Comparison of ENCODE assay signal across 22 cellular contexts in genomic region chr3:15896500-15896899, GRCh38.
"Had no signal": no experiment of that assay in that cellular context is flagged by ENCODE, and none has a peak within 500 bp of the region (broad histone marks: within the 10 kb centered on the region; RNA-seq: fewer than 3 reads in every experiment).

No MANE protein-coding gene starts in this region.

- H3K27ac Mint-ChIP-seq: activated naive CD4-positive, alpha-beta T cell treated with anti-CD3 and anti-CD28 coated beads, Interleukin-2, amount 50 U/mL, for 72 hours; T-helper 17 cell had no signal

- H3K36me3 Mint-ChIP-seq: activated naive CD4-positive, alpha-beta T cell treated with anti-CD3 and anti-CD28 coated beads, Interleukin-2, amount 50 U/mL, for 72 hours had no signal

- ATAC-seq: activated T-cell treated with anti-CD3 and anti-CD28 coated beads, Interleukin-2, amount 50 U/mL, for 4 hours; T-helper 17 cell had no signal

- H3K4me3 ChIP-seq: cardiac muscle cell, MG63, PC-9 had no signal

- H2AFZ ChIP-seq: PC-9 had no signal

- H3K36me3 ChIP-seq: brain microvascular endothelial cell, cardiac muscle cell, MG63, WERI-Rb-1 had no signal

- H3K4me1 Mint-ChIP-seq: T-helper 17 cell had no signal

- H3K27ac ChIP-seq: brain microvascular endothelial cell, cardiac muscle cell, PC-9, WERI-Rb-1 had no signal

- H3K4me3 Mint-ChIP-seq: activated T-cell treated with anti-CD3 and anti-CD28 coated beads, Interleukin-2, amount 50 U/mL, for 4 hours; T-helper 17 cell had no signal

- H3K27me3 ChIP-seq: brain microvascular endothelial cell, cardiac muscle cell, MG63 had no signal

- DNase-seq: activated CD4-positive, alpha-beta T cell treated with anti-CD3 and anti-CD28 coated beads for 48 hours; activated CD4-positive, alpha-beta T cell treated with anti-CD3 and anti-CD28 coated beads, Interleukin-2, amount 50 U/mL, for 4 hours; activated CD8-positive, alpha-beta memory T cell treated with anti-CD3 and anti-CD28 coated beads for 24 hours; activated effector memory CD4-positive, alpha-beta T cell treated with anti-CD3 and anti-CD28 coated beads, Interleukin-2, amount 50 U/mL, for 16 hours; activated naive CD4-positive, alpha-beta T cell treated with Interleukin-2 at 50 U/mL for 16 hours; activated T-cell treated with anti-CD3 and anti-CD28 coated beads, Interleukin-2, amount 50 U/mL, for 4 hours; brain microvascular endothelial cell; IMR-90; MG63; NCI-H1105; NCI-H1436 treated with DMSO at 0.1 percent for 48 hours; NCI-H187; NCI-H2081; NCI-H510A treated with DMSO at 0.1 percent for 48 hours; NCI-H69; PC-9; SHP77 treated with DMSO at 0.1 percent for 48 hours; T-helper 17 cell; T-helper 9 cell; WERI-Rb-1 had no signal

- H3K4me2 ChIP-seq: PC-9 had no signal
